In the genomic region with DNA sequence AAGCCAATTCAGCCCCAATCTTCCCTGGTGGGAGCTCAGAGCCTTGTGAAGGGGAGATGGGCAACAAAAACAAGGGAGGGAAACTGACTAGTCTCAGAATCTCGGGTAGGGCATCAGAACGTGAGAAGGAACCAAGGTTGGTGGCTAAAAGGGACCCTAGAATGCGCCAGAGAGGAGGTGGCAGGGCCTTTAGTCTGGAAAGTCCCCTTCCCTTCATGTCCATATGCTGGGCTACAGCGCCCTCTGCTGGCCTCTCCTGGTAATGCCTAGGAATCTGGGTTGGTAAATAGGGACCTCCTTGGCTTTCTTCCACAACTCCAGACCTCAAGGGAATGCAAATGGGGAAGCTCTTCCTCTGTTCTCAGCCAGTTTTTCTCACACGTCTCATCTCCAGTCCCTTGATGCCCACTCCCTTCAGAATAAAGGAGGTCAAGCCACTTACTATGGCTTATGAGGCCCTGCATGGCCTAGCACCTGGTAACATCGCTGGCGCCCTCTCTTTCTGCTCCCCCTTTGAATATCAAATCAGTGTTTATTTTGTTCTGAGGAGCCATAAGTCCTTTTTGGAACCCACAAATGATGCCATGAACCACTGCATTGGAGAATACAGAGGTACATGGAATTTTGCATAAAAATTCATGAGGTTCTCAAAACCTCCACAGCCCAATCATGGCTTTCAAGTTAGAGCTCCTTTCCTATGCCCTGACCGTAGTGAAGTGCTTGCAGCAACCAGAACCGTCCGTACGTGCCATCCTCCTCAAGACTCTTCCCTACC, we compare ENCODE assay signal across 8 cellular contexts. TPM values are rescaled to one million over a fixed set of nuclear protein-coding genes. Genes with fewer than 3 reads are reported as not detected.
DNase-seq lines count a peak whose midpoint lies in the region; ATAC-seq, FAIRE-seq and TF ChIP-seq lines count a peak whose summit lies in the region.

No MANE protein-coding gene starts in this region.

- in situ Hi-C loops in G401 (cut with HindIII; ENCODE audit: low sequenced_read_pairs): no loop called here

- H3K27ac Mint-ChIP-seq in endodermal cell: peak overlapping the region; percentile 100

- no peaks in the 10 kb centered on the region for H3K9me3 ChIP-seq in endodermal cell (ENCODE audit: control insufficient read depth, low read length)

- no peak for ATAC-seq in HG03469 (IDR thresholded peaks at IDR 0.05; ENCODE audit: unreplicated experiment)

- H3K27me3 ChIP-seq in endodermal cell (ENCODE audit: control insufficient read depth, insufficient read depth, low read length, poor library complexity, severe bottlenecking): no peaks in the 10 kb centered on the region

- no peak overlapping the region for H3K9ac ChIP-seq in endodermal cell (ENCODE audit: extremely low read depth, low read length, poor library complexity, severe bottlenecking)

- WGBS in endodermal cell (ENCODE audit: insufficient coverage in 1 of 2, insufficient read length in 1 of 2), 2 experiments: 45 to 53% methylated on average over 7 to 11 of the region's 11 CpGs

- H3K36me3 Mint-ChIP-seq in endodermal cell (ENCODE audit: low read depth): peaks cover 56% of the 10 kb centered on the region

- peak; percentile 88 for DNase-seq in G401 (ENCODE audit: low spot score)
- DNase-seq in HTR-8/SVneo (ENCODE audit: insufficient read length, low spot score): peak; percentile 75
- peak; percentile 63 for DNase-seq in NOMO-1 treated with DMSO at 0.1 percent for 48 hours (lab: John Stamatoyannopoulos, UW; ENCODE audit: unreplicated experiment)
- peak; percentile 70 to 99 (median 98) for DNase-seq in activated CD8-positive, alpha-beta memory T cell treated with anti-CD3 and anti-CD28 coated beads for 48 hours (ENCODE audit: low read depth in 2 of 3, low spot score in 2 of 3)
- DNase-seq in endodermal cell: peak; percentile 99
- peak; percentile 93 for DNase-seq in midbrain (lab: John Stamatoyannopoulos, UW)
- peak; percentile 79 for DNase-seq in stimulated activated CD8-positive, alpha-beta memory T cell treated with anti-CD3 and anti-CD28 coated beads, Interleukin-15, amount 100 ng/mL, for 48 hours (ENCODE audit: low read depth in 2 of 2)

- peak; percentile 99 for TF ChIP-seq CTCF in endodermal cell (conservative IDR thresholded peaks at IDR 0.05)

- no peak for FAIRE-seq in HTR-8/SVneo (lab: Jason Lieb, UNC)

- peaks cover 7% of the 10 kb centered on the region for H3K4me1 ChIP-seq in endodermal cell (ENCODE audit: control insufficient read depth, insufficient read depth, low read length)

- peak overlapping the region; percentile 96 for H3K4me3 Mint-ChIP-seq in endodermal cell

- H3K4me3 ChIP-seq in endodermal cell (ENCODE audit: low read length): peak overlapping the region; percentile 91

- H3K36me3 ChIP-seq in endodermal cell (ENCODE audit: control insufficient read depth, insufficient read depth, low read length): peaks cover 68% of the 10 kb centered on the region

- peak overlapping the region; percentile 40 for H3K27ac ChIP-seq in endodermal cell (ENCODE audit: low read depth, low read length)

- no peaks in the 10 kb centered on the region for H3K9me3 Mint-ChIP-seq in endodermal cell

- H3K4me1 Mint-ChIP-seq in endodermal cell: peaks cover 19% of the 10 kb centered on the region

- H3K27me3 Mint-ChIP-seq in endodermal cell (ENCODE audit: insufficient read depth): peaks cover 2% of the 10 kb centered on the region

RNA-seq across cellular contexts. Expression of gene CCDC97, which starts 1.3 kb away (rescaled TPM):
- total RNA-seq in G401 (2014; rRNA removed; shearing (Covaris generic)): 9.3 and 12.3 TPM in 2 replicates
- 10 to 100 TPM; 38.4 to 44.6 TPM for total RNA-seq in endodermal cell
- 33.6 TPM for polyA plus RNA-seq in endodermal cell (2013, experiment 1 of 2)
- 29.5 TPM for polyA plus RNA-seq in endodermal cell (2013, experiment 2 of 2)

RNA-seq across cellular contexts. Expression of gene HNRNPUL1, which starts 44.5 kb away (rescaled TPM):
- total RNA-seq in G401 (2014; rRNA removed; shearing (Covaris generic)): 85.0 and 116 TPM in 2 replicates
- 100 to 1,000 TPM; 211 to 225 TPM for total RNA-seq in endodermal cell
- 216 TPM for polyA plus RNA-seq in endodermal cell (2013, experiment 1 of 2)
- polyA plus RNA-seq in endodermal cell (2013, experiment 2 of 2): 207 TPM

RNA-seq across cellular contexts. Expression of gene TGFB1, which starts 45.1 kb away (rescaled TPM):
- 5.7 and 10.1 TPM in 2 replicates for total RNA-seq in G401 (2014; rRNA removed; shearing (Covaris generic))
- total RNA-seq in endodermal cell: 10 to 100 TPM; 56.3 to 60.1 TPM
- polyA plus RNA-seq in endodermal cell (2013, experiment 1 of 2): 21.7 TPM
- 26.9 TPM for polyA plus RNA-seq in endodermal cell (2013, experiment 2 of 2)

RNA-seq across cellular contexts. Expression of gene B9D2, which starts 55.3 kb away (rescaled TPM):
- total RNA-seq in G401 (2014; rRNA removed; shearing (Covaris generic)): 11.1 and 18.4 TPM in 2 replicates
- 1 to 10 TPM; 4.5 to 6.2 TPM for total RNA-seq in endodermal cell
- 8.9 TPM for polyA plus RNA-seq in endodermal cell (2013, experiment 1 of 2)
- 12.0 TPM for polyA plus RNA-seq in endodermal cell (2013, experiment 2 of 2)
